ENCODE assay signal across 25 cellular contexts in genomic region chr13:112870062-112870352, GRCh38.
"Had no signal": no experiment of that assay in that cellular context is flagged by ENCODE, and none has a peak within 500 bp of the region (broad histone marks: within the 10 kb centered on the region; RNA-seq: fewer than 3 reads in every experiment).

No MANE protein-coding gene starts in this region.

- ATAC-seq: activated T-helper 17 cell treated with anti-CD3 and anti-CD28 coated beads, Interleukin-2, amount 50 U/mL, for 72 hours had no signal

- H3K36me3 ChIP-seq: brain microvascular endothelial cell had no signal

- H3K27ac ChIP-seq: brain microvascular endothelial cell, cardiac muscle cell, VCaP had no signal

- H3K9me3 ChIP-seq: SK-N-SH had no signal

- H3K27me3 ChIP-seq: brain microvascular endothelial cell, cardiac muscle cell had no signal

- H3K9ac ChIP-seq: SK-N-SH had no signal

- DNase-seq: activated CD4-positive, alpha-beta memory T cell treated with anti-CD3 and anti-CD28 coated beads for 36 hours; activated CD4-positive, alpha-beta T cell treated with anti-CD3 and anti-CD28 coated beads, Interleukin-2, amount 10 ng/mL, durations not matched to agents 7 days and 5 days; activated CD4-positive, CD25-positive, alpha-beta regulatory T cell; activated CD8-positive, alpha-beta memory T cell treated with anti-CD3 and anti-CD28 coated beads for 24 hours; activated gamma-delta T cell; activated naive CD4-positive, alpha-beta T cell treated with anti-CD3 and anti-CD28 coated beads for 36 hours; activated T-cell treated with anti-CD3 and anti-CD28 coated beads for 4 hours; activated T-cell treated with anti-CD3 and anti-CD28 coated beads, Interleukin-2, amount 50 U/mL, for 48 hours; amygdala; brain microvascular endothelial cell; cerebellar nuclear complex; NCI-H1092; NCI-H1417; NCI-H1930; NCI-H2171 treated with DMSO at 0.1 percent for 48 hours; NCI-H226; NCI-H510A; NCI-H526 treated with DMSO at 0.1 percent for 48 hours; NCI-H82; SIG-M5; SK-N-SH; SW 1271 had no signal

- H3K4me3 ChIP-seq: cardiac muscle cell had no signal

- H3K4me2 ChIP-seq: SK-N-SH had no signal
